In genomic region chrX:150436200-150436599, GRCh38 we compare ENCODE assay signal across 23 cellular contexts.
"Had no signal": no experiment of that assay in that cellular context is flagged by ENCODE, and none has a peak within 500 bp of the region (broad histone marks: within the 10 kb centered on the region; RNA-seq: fewer than 3 reads in every experiment).

No MANE protein-coding gene starts in this region.

- H3K9ac ChIP-seq: parathyroid adenoma had no signal

- DNase-seq: effector memory CD8-positive, alpha-beta T cell; esophagus squamous epithelium; foreskin keratinocyte; immature natural killer cell; left cardiac atrium; left ventricle myocardium superior; mesenchymal stem cell; midbrain; naive B cell; occipital lobe; retina; spleen; stimulated activated CD4-positive, alpha-beta T cell treated with anti-CD3 and anti-CD28 coated beads, Interleukin-15, amount 100 ng/mL, for 24 hours; stimulated activated CD4-positive, alpha-beta T cell treated with anti-CD3 and anti-CD28 coated beads, Interleukin-1b, Interleukin-23, amount 100 ng/mL, for 48 hours; stimulated activated CD4-positive, alpha-beta T cell treated with anti-CD3 and anti-CD28 coated beads, Interleukin-4, amount 100 ng/mL, for 24 hours; tibial artery; upper lobe of left lung; uterus had no signal

- H3K36me3 ChIP-seq: esophagus squamous epithelium, prostate gland, spleen, tibial artery, upper lobe of left lung, uterus had no signal

- H2AFZ ChIP-seq: parathyroid adenoma had no signal

- H3K4me1 ChIP-seq: esophagus squamous epithelium, foreskin keratinocyte, parathyroid adenoma, prostate gland, spleen, tibial artery, upper lobe of left lung, uterus had no signal

- H3K27ac ChIP-seq: esophagus squamous epithelium, foreskin keratinocyte, parathyroid adenoma, prostate gland, spleen, tibial artery, upper lobe of left lung, uterus had no signal

- ATAC-seq: effector memory CD8-positive, alpha-beta T cell; foreskin keratinocyte; left cardiac atrium; left ventricle myocardium superior; sciatic nerve; stimulated activated memory B cell treated with anti-CD40 and anti-IgM and Interleukin-4, amounts not matched to agents 10 μg/mL and 1 μg/mL and 100 μg/mL, for 72 hours had no signal

- H3K79me2 ChIP-seq: parathyroid adenoma had no signal

- H3K9me3 ChIP-seq: esophagus squamous epithelium, prostate gland, spleen, tibial artery, upper lobe of left lung, uterus had no signal

- H3K4me3 ChIP-seq: esophagus squamous epithelium, lung, prostate gland, spleen, tibial artery, upper lobe of left lung, uterus had no signal

- H3K27me3 ChIP-seq: esophagus squamous epithelium, foreskin keratinocyte, spleen, tibial artery, upper lobe of left lung, uterus had no signal
